Comparison of ENCODE assay signal across 3 cellular contexts in the genomic region with DNA sequence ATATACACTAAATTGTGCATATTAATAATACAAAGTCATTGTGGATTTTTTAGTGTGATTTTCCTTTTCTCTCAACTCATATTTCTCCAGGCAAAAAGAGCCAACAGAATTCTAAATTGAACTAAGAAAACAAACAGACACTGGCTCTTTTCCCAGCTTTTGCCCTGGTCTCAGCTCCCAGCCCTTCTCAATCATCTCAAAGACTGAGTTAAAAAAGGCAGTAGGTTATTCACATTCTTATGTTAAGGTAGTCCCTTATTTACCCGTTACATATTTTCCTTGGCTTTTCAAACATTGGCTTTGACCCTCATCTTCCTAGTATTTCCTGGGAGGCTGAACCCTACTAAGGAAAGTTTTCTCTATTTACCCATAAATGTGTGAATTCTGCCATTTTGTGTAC.
TF ChIP-seq lines count a peak whose summit lies in the region.

No MANE protein-coding gene starts in this region.

TF ChIP-seq in SK-N-SH, 30 proteins besides CTCF, POLR2A, EP300 and RAD21:
- TF ChIP-seq TCF12 (IDR thresholded peaks at IDR 0.05) (peak; percentile 17; the same call in 1 of the 2 replicates), NFIC (IDR thresholded peaks at IDR 0.05; ENCODE audit: borderline replicate concordance) (peak; percentile 20; the same call in 1 of the 2 replicates), NRF1 (IDR thresholded peaks at IDR 0.05; ENCODE audit: low read depth, low read length) (no peak)
- TF ChIP-seq, protein P1, sequence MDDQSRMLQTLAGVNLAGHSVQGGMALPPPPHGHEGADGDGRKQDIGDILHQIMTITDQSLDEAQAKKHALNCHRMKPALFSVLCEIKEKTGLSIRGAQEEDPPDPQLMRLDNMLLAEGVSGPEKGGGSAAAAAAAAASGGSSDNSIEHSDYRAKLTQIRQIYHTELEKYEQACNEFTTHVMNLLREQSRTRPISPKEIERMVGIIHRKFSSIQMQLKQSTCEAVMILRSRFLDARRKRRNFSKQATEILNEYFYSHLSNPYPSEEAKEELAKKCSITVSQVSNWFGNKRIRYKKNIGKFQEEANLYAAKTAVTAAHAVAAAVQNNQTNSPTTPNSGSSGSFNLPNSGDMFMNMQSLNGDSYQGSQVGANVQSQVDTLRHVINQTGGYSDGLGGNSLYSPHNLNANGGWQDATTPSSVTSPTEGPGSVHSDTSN (IDR thresholded peaks at IDR 0.05), result 0 out of 2 replicates have a peak, but pooled peaks have one; percentile 5

TF ChIP-seq in HepG2, 621 proteins besides CTCF, POLR2A, EP300 and RAD21 (continues in another document):
- TF ChIP-seq ETV6 (CRISPR knock-in tag; conservative IDR thresholded peaks at IDR 0.05), result no peak
- TF ChIP-seq ZFP41 (CRISPR knock-in tag; IDR thresholded peaks at IDR 0.05; ENCODE audit: borderline replicate concordance), result no peak
- TF ChIP-seq DBP (CRISPR knock-in tag; IDR thresholded peaks at IDR 0.05; ENCODE audit: not compliant biosample characterization), result no peak
- TF ChIP-seq ZBTB43 (CRISPR knock-in tag; conservative IDR thresholded peaks at IDR 0.05), result no peak
- TF ChIP-seq TSC22D2 (CRISPR knock-in tag; IDR thresholded peaks at IDR 0.05; ENCODE audit: borderline replicate concordance), result no peak
- TF ChIP-seq, protein P2, sequence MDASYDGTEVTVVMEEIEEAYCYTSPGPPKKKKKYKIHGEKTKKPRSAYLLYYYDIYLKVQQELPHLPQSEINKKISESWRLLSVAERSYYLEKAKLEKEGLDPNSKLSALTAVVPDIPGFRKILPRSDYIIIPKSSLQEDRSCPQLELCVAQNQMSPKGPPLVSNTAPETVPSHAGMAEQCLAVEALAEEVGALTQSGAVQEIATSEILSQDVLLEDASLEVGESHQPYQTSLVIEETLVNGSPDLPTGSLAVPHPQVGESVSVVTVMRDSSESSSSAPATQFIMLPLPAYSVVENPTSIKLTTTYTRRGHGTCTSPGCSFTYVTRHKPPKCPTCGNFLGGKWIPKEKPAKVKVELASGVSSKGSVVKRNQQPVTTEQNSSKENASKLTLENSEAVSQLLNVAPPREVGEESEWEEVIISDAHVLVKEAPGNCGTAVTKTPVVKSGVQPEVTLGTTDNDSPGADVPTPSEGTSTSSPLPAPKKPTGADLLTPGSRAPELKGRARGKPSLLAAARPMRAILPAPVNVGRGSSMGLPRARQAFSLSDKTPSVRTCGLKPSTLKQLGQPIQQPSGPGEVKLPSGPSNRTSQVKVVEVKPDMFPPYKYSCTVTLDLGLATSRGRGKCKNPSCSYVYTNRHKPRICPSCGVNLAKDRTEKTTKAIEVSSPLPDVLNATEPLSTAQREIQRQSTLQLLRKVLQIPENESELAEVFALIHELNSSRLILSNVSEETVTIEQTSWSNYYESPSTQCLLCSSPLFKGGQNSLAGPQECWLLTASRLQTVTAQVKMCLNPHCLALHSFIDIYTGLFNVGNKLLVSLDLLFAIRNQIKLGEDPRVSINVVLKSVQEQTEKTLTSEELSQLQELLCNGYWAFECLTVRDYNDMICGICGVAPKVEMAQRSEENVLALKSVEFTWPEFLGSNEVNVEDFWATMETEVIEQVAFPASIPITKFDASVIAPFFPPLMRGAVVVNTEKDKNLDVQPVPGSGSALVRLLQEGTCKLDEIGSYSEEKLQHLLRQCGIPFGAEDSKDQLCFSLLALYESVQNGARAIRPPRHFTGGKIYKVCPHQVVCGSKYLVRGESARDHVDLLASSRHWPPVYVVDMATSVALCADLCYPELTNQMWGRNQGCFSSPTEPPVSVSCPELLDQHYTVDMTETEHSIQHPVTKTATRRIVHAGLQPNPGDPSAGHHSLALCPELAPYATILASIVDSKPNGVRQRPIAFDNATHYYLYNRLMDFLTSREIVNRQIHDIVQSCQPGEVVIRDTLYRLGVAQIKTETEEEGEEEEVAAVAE (CRISPR knock-in tag; IDR thresholded peaks at IDR 0.05; ENCODE audit: borderline replicate concordance), result no peak
- TF ChIP-seq MBNL3 (CRISPR knock-in tag; conservative IDR thresholded peaks at IDR 0.05), result no peak
- TF ChIP-seq, protein P3, sequence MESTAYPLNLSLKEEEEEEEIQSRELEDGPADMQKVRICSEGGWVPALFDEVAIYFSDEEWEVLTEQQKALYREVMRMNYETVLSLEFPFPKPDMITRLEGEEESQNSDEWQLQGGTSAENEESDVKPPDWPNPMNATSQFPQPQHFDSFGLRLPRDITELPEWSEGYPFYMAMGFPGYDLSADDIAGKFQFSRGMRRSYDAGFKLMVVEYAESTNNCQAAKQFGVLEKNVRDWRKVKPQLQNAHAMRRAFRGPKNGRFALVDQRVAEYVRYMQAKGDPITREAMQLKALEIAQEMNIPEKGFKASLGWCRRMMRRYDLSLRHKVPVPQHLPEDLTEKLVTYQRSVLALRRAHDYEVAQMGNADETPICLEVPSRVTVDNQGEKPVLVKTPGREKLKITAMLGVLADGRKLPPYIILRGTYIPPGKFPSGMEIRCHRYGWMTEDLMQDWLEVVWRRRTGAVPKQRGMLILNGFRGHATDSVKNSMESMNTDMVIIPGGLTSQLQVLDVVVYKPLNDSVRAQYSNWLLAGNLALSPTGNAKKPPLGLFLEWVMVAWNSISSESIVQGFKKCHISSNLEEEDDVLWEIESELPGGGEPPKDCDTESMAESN (CRISPR knock-in tag; conservative IDR thresholded peaks at IDR 0.05), result no peak
- TF ChIP-seq RXRB (CRISPR knock-in tag; IDR thresholded peaks at IDR 0.05; ENCODE audit: borderline replicate concordance), result no peak
- no peak for TF ChIP-seq HNF1B (CRISPR knock-in tag; IDR thresholded peaks at IDR 0.05)

TF ChIP-seq in HEK293T, 16 proteins besides CTCF, POLR2A, EP300 and RAD21:
- TF ChIP-seq BHLHE40 (IDR thresholded peaks at IDR 0.05; ENCODE audit: borderline replicate concordance), result no peak
- no peak for TF ChIP-seq FOXK2 (IDR thresholded peaks at IDR 0.05)
- no peak for TF ChIP-seq FOXM1 (IDR thresholded peaks at IDR 0.05; ENCODE audit: borderline replicate concordance)
- TF ChIP-seq ZNF384 (IDR thresholded peaks at IDR 0.05), result no peak
- no peak for TF ChIP-seq ELF4 (IDR thresholded peaks at IDR 0.05)
- TF ChIP-seq SUZ12 (IDR thresholded peaks at IDR 0.05), result no peak
- TF ChIP-seq SP1 (IDR thresholded peaks at IDR 0.05), result no peak
- no peak for TF ChIP-seq HDGF (IDR thresholded peaks at IDR 0.05; ENCODE audit: borderline replicate concordance)
- no peak for TF ChIP-seq LEF1 (IDR thresholded peaks at IDR 0.05; ENCODE audit: borderline replicate concordance)
- no peak for TF ChIP-seq ARNT (IDR thresholded peaks at IDR 0.05)
- no peak for TF ChIP-seq CTBP1 (IDR thresholded peaks at IDR 0.05; ENCODE audit: borderline replicate concordance)
- TF ChIP-seq L3MBTL2 (conservative IDR thresholded peaks at IDR 0.05), result no peak
